ENCODE assay signal across 26 cellular contexts in the genomic region with DNA sequence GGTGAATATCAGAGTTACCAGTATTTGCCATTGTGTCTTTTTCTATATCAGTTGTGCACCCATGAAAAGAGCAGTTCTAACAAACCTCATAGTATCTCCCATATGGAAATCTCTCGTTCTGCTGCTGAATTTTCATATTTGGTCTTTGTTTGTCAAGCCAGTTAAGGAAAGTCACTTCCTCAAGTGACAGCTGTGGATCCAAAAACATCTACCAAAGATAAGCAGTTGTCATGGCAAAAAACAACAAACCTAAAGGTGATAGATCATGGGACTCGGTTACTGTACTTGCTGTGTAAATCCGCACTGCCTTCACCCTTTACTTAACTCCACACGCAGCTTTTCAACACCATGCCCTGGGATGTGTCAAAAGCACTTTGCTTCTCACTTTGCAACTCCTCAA. TPM values are rescaled to one million over a fixed set of nuclear protein-coding genes. Genes with fewer than 3 reads are reported as not detected.
"Had no signal": no experiment of that assay in that cellular context is flagged by ENCODE, and none has a peak within 500 bp of the region (broad histone marks: within the 10 kb centered on the region; RNA-seq: fewer than 3 reads in every experiment).

No MANE protein-coding gene starts in this region.

- H2AFZ ChIP-seq: parathyroid adenoma had no signal

- H3K27me3 ChIP-seq: colonic mucosa, esophagus squamous epithelium, left lung, testis, tibial nerve, upper lobe of right lung had no signal

- H3K4me3 Mint-ChIP-seq: immature natural killer cell; naive thymus-derived CD4-positive, alpha-beta T cell; nephron progenitor cell; stimulated activated naive B cell treated with anti-CD40 and anti-IgM and Interleukin-4, amounts not matched to agents 10 μg/mL and 1 μg/mL and 100 μg/mL, for 72 hours; stimulated activated naive CD8-positive, alpha-beta T cell treated with anti-CD3 and anti-CD28 coated beads, Interleukin-15, amount 100 ng/mL, for 72 hours had no signal

- H3K36me3 ChIP-seq: colonic mucosa, esophagus squamous epithelium, left lung, prostate gland, tibial nerve, upper lobe of right lung had no signal

- H3K27me3 Mint-ChIP-seq: stimulated activated naive B cell treated with anti-CD40 and anti-IgM and Interleukin-4, amounts not matched to agents 10 μg/mL and 1 μg/mL and 100 μg/mL, for 72 hours had no signal

- H3K4me1 Mint-ChIP-seq: immature natural killer cell had no signal

- H3K9me3 Mint-ChIP-seq: immature natural killer cell; nephron progenitor cell; stimulated activated naive B cell treated with anti-CD40 and anti-IgM and Interleukin-4, amounts not matched to agents 10 μg/mL and 1 μg/mL and 100 μg/mL, for 72 hours; stimulated activated naive CD8-positive, alpha-beta T cell treated with anti-CD3 and anti-CD28 coated beads, Interleukin-15, amount 100 ng/mL, for 72 hours had no signal

- H3K4me1 ChIP-seq: colonic mucosa, esophagus squamous epithelium, foreskin keratinocyte, parathyroid adenoma, prostate gland, testis, tibial nerve had no signal

- H3K27ac Mint-ChIP-seq: immature natural killer cell; naive thymus-derived CD4-positive, alpha-beta T cell; nephron progenitor cell; stimulated activated naive B cell treated with anti-CD40 and anti-IgM and Interleukin-4, amounts not matched to agents 10 μg/mL and 1 μg/mL and 100 μg/mL, for 72 hours; stimulated activated naive CD8-positive, alpha-beta T cell treated with anti-CD3 and anti-CD28 coated beads, Interleukin-15, amount 100 ng/mL, for 72 hours had no signal

- H3K4me3 ChIP-seq: colonic mucosa, esophagus squamous epithelium, left lung, lung, prostate gland, testis, tibial nerve, upper lobe of right lung had no signal

- H3K9ac ChIP-seq: parathyroid adenoma had no signal

- ATAC-seq: foreskin keratinocyte; left lung; naive thymus-derived CD4-positive, alpha-beta T cell; sciatic nerve; stimulated activated naive B cell treated with anti-CD40 and anti-IgM and Interleukin-4, amounts not matched to agents 10 μg/mL and 1 μg/mL and 100 μg/mL, for 72 hours; stimulated activated naive CD8-positive, alpha-beta T cell treated with anti-CD3 and anti-CD28 coated beads, Interleukin-15, amount 100 ng/mL, for 72 hours; upper lobe of right lung had no signal

- H3K36me3 Mint-ChIP-seq: immature natural killer cell; stimulated activated naive B cell treated with anti-CD40 and anti-IgM and Interleukin-4, amounts not matched to agents 10 μg/mL and 1 μg/mL and 100 μg/mL, for 72 hours had no signal

- H3K27ac ChIP-seq: colonic mucosa, esophagus squamous epithelium, foreskin keratinocyte, left lung, parathyroid adenoma, prostate gland, testis, tibial nerve, upper lobe of right lung had no signal

- H3K9me3 ChIP-seq: colonic mucosa, esophagus squamous epithelium, left lung, prostate gland, testis, tibial nerve, upper lobe of right lung had no signal

- DNase-seq: colonic mucosa; dermis blood vessel endothelial cell; esophagus squamous epithelium; foreskin keratinocyte; immature natural killer cell; left lung; naive thymus-derived CD4-positive, alpha-beta T cell; nephron progenitor cell; stimulated activated CD4-positive, alpha-beta T cell treated with anti-CD3 and anti-CD28 coated beads, Interleukin-2, amount 100 ng/mL, for 24 hours; stimulated activated CD4-positive, alpha-beta T cell treated with anti-CD3 and anti-CD28 coated beads, Interleukin-4, amount 100 ng/mL, for 4 hours; stimulated activated naive B cell treated with anti-CD40 and anti-IgM and Interleukin-4, amounts not matched to agents 10 μg/mL and 1 μg/mL and 100 μg/mL, for 72 hours; stimulated activated naive CD8-positive, alpha-beta T cell treated with anti-CD3 and anti-CD28 coated beads, Interleukin-15, amount 100 ng/mL, for 72 hours; testis; upper lobe of right lung had no signal

- H3K79me2 ChIP-seq: parathyroid adenoma had no signal

RNA-seq across cellular contexts. Expression of a gene that starts 17.3 kb away (rescaled TPM):
- total RNA-seq: colonic mucosa; dermis blood vessel endothelial cell; epithelial cell of proximal tubule; esophagus squamous epithelium; foreskin keratinocyte; left lung; mesenteric fat pad; mononuclear cell; naive thymus-derived CD4-positive, alpha-beta T cell; omental fat pad; prostate gland; renal cortical epithelial cell; sciatic nerve; skeletal muscle tissue; subcutaneous adipose tissue; testis; tibial nerve had no signal
- polyA plus RNA-seq: foreskin keratinocyte; immature natural killer cell; lung; naive thymus-derived CD4-positive, alpha-beta T cell had no signal
